9 cellular contexts compared by ENCODE assay signal in genomic region chr12:77925536-77926108, GRCh38.
A peak's percentile ranks its signal among the peaks of the same experiment; 100 is the strongest.
DNase-seq lines count a peak whose midpoint lies in the region; ATAC-seq and TF ChIP-seq lines count a peak whose summit lies in the region.
"Had no signal": no experiment of that assay in that cellular context is flagged by ENCODE, and none has a peak within 500 bp of the region (broad histone marks: within the 10 kb centered on the region; RNA-seq: fewer than 3 reads in every experiment).

No MANE protein-coding gene starts in this region.

- DNase-seq in Daoy (ENCODE audit: low read depth), result peak; percentile 95
- DNase-seq in NCI-H2227 (lab: John Stamatoyannopoulos, UW; ENCODE audit: unreplicated experiment), result peak; percentile 91
- DNase-seq in activated CD4-positive, alpha-beta memory T cell treated with anti-CD3 and anti-CD28 coated beads, Interleukin-2, amount 10 ng/mL, durations not matched to agents 7 days and 5 days, result peak; percentile 21
- DNase-seq in glutamatergic neuron, result peak; percentile 70
- peak; percentile 52 to 95 (median 70) for DNase-seq in posterior cingulate gyrus
- DNase-seq in activated naive CD4-positive, alpha-beta T cell (lab: John Stamatoyannopoulos, UW), result no peak

- CTCF ChIA-PET in activated CD4-positive, alpha-beta memory T cell treated with anti-CD3 and anti-CD28 coated beads, Interleukin-2, amount 10 ng/mL, durations not matched to agents 7 days and 5 days (lab: Charles Lee), result interaction anchor here (1.0 to 1.7 kb wide), 4 partner anchors 10 to 109 kb away, joined by 3 to 5 read pairs (median 4); no protein-coding TSS in a partner anchor

- no peaks in the 10 kb centered on the region for H3K9me3 Mint-ChIP-seq in activated CD4-positive, alpha-beta memory T cell treated with anti-CD3 and anti-CD28 coated beads, Interleukin-2, amount 10 ng/mL, durations not matched to agents 7 days and 5 days
- no peaks in the 10 kb centered on the region for H3K9me3 Mint-ChIP-seq in glutamatergic neuron (ENCODE audit: unreplicated experiment)
- H3K9me3 Mint-ChIP-seq: dendritic cell treated with granulocyte-macrophage colony-stimulating factor and Interleukin-4, amounts not matched to agents 40 ng/mL and 50 ng/mL, for 4 days had no signal

- H3K27me3 Mint-ChIP-seq in activated CD4-positive, alpha-beta memory T cell treated with anti-CD3 and anti-CD28 coated beads, Interleukin-2, amount 10 ng/mL, durations not matched to agents 7 days and 5 days, result no peaks in the 10 kb centered on the region
- H3K27me3 Mint-ChIP-seq in glutamatergic neuron (ENCODE audit: unreplicated experiment), result no peaks in the 10 kb centered on the region

- TF ChIP-seq CTCF in glutamatergic neuron (IDR thresholded peaks at IDR 0.05; ENCODE audit: partially characterized antibody, unreplicated experiment), result peak; percentile 95

- POLR2A ChIA-PET in activated CD4-positive, alpha-beta memory T cell treated with anti-CD3 and anti-CD28 coated beads, Interleukin-2, amount 10 ng/mL, durations not matched to agents 7 days and 5 days (lab: Charles Lee), result no interaction called here

- no peak overlapping the region for H3K4me3 Mint-ChIP-seq in activated CD4-positive, alpha-beta memory T cell treated with anti-CD3 and anti-CD28 coated beads, Interleukin-2, amount 10 ng/mL, durations not matched to agents 7 days and 5 days
- no peak overlapping the region for H3K4me3 Mint-ChIP-seq in glutamatergic neuron (ENCODE audit: unreplicated experiment)
- H3K4me3 Mint-ChIP-seq: dendritic cell treated with granulocyte-macrophage colony-stimulating factor and Interleukin-4, amounts not matched to agents 40 ng/mL and 50 ng/mL, for 4 days had no signal

- H3K4me1 Mint-ChIP-seq in activated CD4-positive, alpha-beta memory T cell treated with anti-CD3 and anti-CD28 coated beads, Interleukin-2, amount 10 ng/mL, durations not matched to agents 7 days and 5 days, result no peaks in the 10 kb centered on the region
- H3K4me1 Mint-ChIP-seq in glutamatergic neuron (ENCODE audit: low read depth, unreplicated experiment), result no peaks in the 10 kb centered on the region

- no peaks in the 10 kb centered on the region for H3K36me3 Mint-ChIP-seq in activated CD4-positive, alpha-beta memory T cell treated with anti-CD3 and anti-CD28 coated beads, Interleukin-2, amount 10 ng/mL, durations not matched to agents 7 days and 5 days (ENCODE audit: low read depth)
- H3K36me3 Mint-ChIP-seq in glutamatergic neuron (ENCODE audit: unreplicated experiment), result no peaks in the 10 kb centered on the region

- intact Hi-C loops in posterior cingulate gyrus (cut with DNase I), result loop anchor here (2.0 to 10.0 kb wide), 2 partner anchors 201 to 771 kb away; no protein-coding TSS in a partner anchor

- ATAC-seq in GM19452 (IDR thresholded peaks at IDR 0.05; ENCODE audit: unreplicated experiment) (peak; percentile 100), HG03432 (IDR thresholded peaks at IDR 0.05; ENCODE audit: unreplicated experiment) (peak; percentile 99)

- H3K27ac Mint-ChIP-seq in activated CD4-positive, alpha-beta memory T cell treated with anti-CD3 and anti-CD28 coated beads, Interleukin-2, amount 10 ng/mL, durations not matched to agents 7 days and 5 days, result no peak overlapping the region
- no peak overlapping the region for H3K27ac Mint-ChIP-seq in glutamatergic neuron (ENCODE audit: unreplicated experiment)
- H3K27ac Mint-ChIP-seq: dendritic cell treated with granulocyte-macrophage colony-stimulating factor and Interleukin-4, amounts not matched to agents 40 ng/mL and 50 ng/mL, for 4 days had no signal

Comparison
In these comparisons a context has a peak if more than half of its experiments do, and no peak if none do; other contexts are left out.
1. DNase-seq: peak in Daoy (single experiment), NCI-H2227 (single experiment), activated CD4-positive, alpha-beta memory T cell treated with anti-CD3 and anti-CD28 coated beads, Interleukin-2, amount 10 ng/mL, durations not matched to agents 7 days and 5 days (single experiment), glutamatergic neuron (single experiment) and posterior cingulate gyrus (10 of 10); none in activated naive CD4-positive, alpha-beta T cell (0 of 4).